Comparison of ENCODE assay signal across 8 cellular contexts in the genomic region with DNA sequence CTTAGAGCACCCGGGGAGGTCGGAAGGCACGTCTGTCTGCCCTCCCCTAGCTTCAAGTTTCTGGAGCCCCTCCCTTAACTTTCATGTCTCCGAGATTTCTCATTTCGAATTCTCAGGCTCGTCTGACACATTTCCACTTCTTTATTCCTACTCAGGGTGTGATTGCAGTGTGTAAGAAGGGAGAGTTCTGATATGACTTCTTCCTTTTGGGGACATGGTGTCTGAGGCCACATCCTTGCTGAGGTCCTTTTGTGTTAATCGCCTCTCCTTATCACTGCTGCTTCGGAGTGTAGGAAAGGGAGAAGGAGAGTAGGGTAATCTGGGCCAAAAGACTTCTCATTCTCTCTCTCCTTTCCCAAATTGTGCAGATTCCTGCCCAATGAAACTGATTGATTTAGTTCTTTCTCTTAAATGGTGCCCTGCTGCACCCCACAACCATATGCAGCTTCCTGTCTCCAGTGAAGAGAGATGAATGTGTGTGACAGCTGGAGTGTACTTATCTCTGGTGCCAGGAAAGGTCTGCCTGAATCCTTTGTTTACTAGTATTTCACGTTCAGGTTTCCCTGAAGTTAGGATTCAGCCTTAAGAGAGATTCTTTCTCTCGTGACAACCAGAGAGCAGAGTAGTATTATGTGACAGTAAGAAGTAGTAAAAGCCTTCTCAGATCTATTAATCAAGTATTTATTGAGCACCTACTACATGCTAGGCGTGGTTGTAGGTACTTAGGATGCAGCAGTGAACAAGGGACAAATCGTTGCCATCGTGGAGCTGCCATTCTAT. TPM values are rescaled to one million over a fixed set of nuclear protein-coding genes. Genes with fewer than 3 reads are reported as not detected.
DNase-seq lines count a peak whose midpoint lies in the region; ATAC-seq and TF ChIP-seq lines count a peak whose summit lies in the region.

No MANE protein-coding gene starts in this region.

- ATAC-seq in CD4-positive, alpha-beta T cell (ENCODE audit: poor library complexity) = no peak
- ATAC-seq in GM21717 (IDR thresholded peaks at IDR 0.05; ENCODE audit: unreplicated experiment) (peak; percentile 4), HG02623 (IDR thresholded peaks at IDR 0.05; ENCODE audit: unreplicated experiment) (no peak)

- POLR2A ChIA-PET in CD4-positive, alpha-beta T cell (lab: Charles Lee) = no interaction called here
- POLR2A ChIA-PET in RWPE1 (lab: Yijun Ruan, JAX; ENCODE audit: low non-redundant PET) = no interaction called here

- no peak for DNase-seq in CD4-positive, alpha-beta T cell
- DNase-seq in RWPE1 (ENCODE audit: low spot score) (no peak), epithelial cell of proximal tubule (ENCODE audit: low read depth) (no peak), progenitor cell of endocrine pancreas (ENCODE audit: low spot score, unreplicated experiment) (no peak), posterior vena cava (ENCODE audit: low spot score) (no peak), NCI-H146 (lab: John Stamatoyannopoulos, UW) (no peak)

- intact Hi-C loops in CD4-positive, alpha-beta T cell (cut with DNase I, micrococcal nuclease) = loop anchor here (5.0 kb wide), 3 partner anchors 50 to 190 kb away; partner anchors contain the start of genes HSD17B8 (in 1 of the 2), RXRB (in 1 of the 2) and SLC39A7 (in 1 of the 2)
- intact Hi-C loops in posterior vena cava (cut with DNase I) = no loop called here

- no peaks in the 10 kb centered on the region for H3K27me3 Mint-ChIP-seq in CD4-positive, alpha-beta T cell
- H3K27me3 Mint-ChIP-seq in progenitor cell of endocrine pancreas = no peaks in the 10 kb centered on the region

- H3K27me3 ChIP-seq in CD4-positive, alpha-beta T cell (ENCODE audit: control insufficient read depth, insufficient read depth, low read length) = no peaks in the 10 kb centered on the region

- peaks cover 23% of the 10 kb centered on the region for H3K4me1 Mint-ChIP-seq in CD4-positive, alpha-beta T cell (ENCODE audit: low read depth)
- peaks cover 27% of the 10 kb centered on the region for H3K4me1 Mint-ChIP-seq in progenitor cell of endocrine pancreas (ENCODE audit: low read depth)

- CTCF ChIA-PET in CD4-positive, alpha-beta T cell (lab: Charles Lee) = interaction anchor here (1.7 to 2.3 kb wide), 2 partner anchors 15 to 74 kb away, joined by 5 to 12 read pairs; no protein-coding TSS in a partner anchor
- CTCF ChIA-PET in RWPE1 (lab: Yijun Ruan, JAX) = interaction anchor here (0.6 kb wide), 2 partner anchors 8 to 14 kb away, joined by 3 to 4 read pairs; no protein-coding TSS in a partner anchor

- H3K4me3 Mint-ChIP-seq in CD4-positive, alpha-beta T cell = peak overlapping the region; percentile 87
- peak overlapping the region; percentile 90 for H3K4me3 Mint-ChIP-seq in progenitor cell of endocrine pancreas (ENCODE audit: low read depth)

- peak overlapping the region; percentile 91 for H3K27ac Mint-ChIP-seq in CD4-positive, alpha-beta T cell
- peak overlapping the region; percentile 95 for H3K27ac Mint-ChIP-seq in progenitor cell of endocrine pancreas

- H3K27ac ChIP-seq in CD4-positive, alpha-beta T cell (ENCODE audit: low read depth, low read length) = no peak overlapping the region
- H3K27ac ChIP-seq in RWPE1 = peak overlapping the region; percentile 93

- H3K9me3 ChIP-seq in CD4-positive, alpha-beta T cell (ENCODE audit: control insufficient read depth, low read length) = no peaks in the 10 kb centered on the region

- H3K36me3 Mint-ChIP-seq in CD4-positive, alpha-beta T cell (ENCODE audit: low read depth) = no peaks in the 10 kb centered on the region
- peaks cover 1% of the 10 kb centered on the region for H3K36me3 Mint-ChIP-seq in progenitor cell of endocrine pancreas (ENCODE audit: insufficient read depth)

- H3K4me3 ChIP-seq in epithelial cell of proximal tubule (ENCODE audit: low read depth, low read length) = peak overlapping the region; percentile 91

- no peaks in the 10 kb centered on the region for H3K9me3 Mint-ChIP-seq in CD4-positive, alpha-beta T cell
- H3K9me3 Mint-ChIP-seq in progenitor cell of endocrine pancreas (ENCODE audit: low read depth) = no peaks in the 10 kb centered on the region

- no peak for TF ChIP-seq CTCF in CD4-positive, alpha-beta T cell (IDR thresholded peaks at IDR 0.05)
- no peak for TF ChIP-seq CTCF in RWPE1 (conservative IDR thresholded peaks at IDR 0.05; ENCODE audit: low read depth)
- no peak for TF ChIP-seq CTCF in epithelial cell of proximal tubule (conservative IDR thresholded peaks at IDR 0.05; ENCODE audit: low read depth, low read length)
- TF ChIP-seq CTCF in progenitor cell of endocrine pancreas (IDR thresholded peaks at IDR 0.05; ENCODE audit: unreplicated experiment) = no peak

RNA-seq across cellular contexts. Expression of gene KIFC1, which starts 0.7 kb away (rescaled TPM):
- total RNA-seq in CD4-positive, alpha-beta T cell = 1 to 10 TPM; 1.2 to 1.6 TPM
- total RNA-seq in epithelial cell of proximal tubule (117 and 126 TPM in 2 replicates), progenitor cell of endocrine pancreas (45.5 and 46.6 TPM in 2 replicates), posterior vena cava (1 to 10 TPM in 1 of 2 donors, under 1 TPM in 1; 0.29 to 1.0 TPM)

RNA-seq across cellular contexts. Expression of gene PHF1, which starts 18.5 kb away (rescaled TPM):
- 100 to 1,000 TPM; 545 to 557 TPM for total RNA-seq in CD4-positive, alpha-beta T cell
- 20.7 and 25.4 TPM in 2 replicates for total RNA-seq in epithelial cell of proximal tubule
- total RNA-seq in progenitor cell of endocrine pancreas = 58.1 and 58.4 TPM in 2 replicates
- 10 to 100 TPM; 46.3 to 67.6 TPM for total RNA-seq in posterior vena cava

RNA-seq across cellular contexts. Expression of gene CUTA, which starts 25.5 kb away (rescaled TPM):
- 100 to 1,000 TPM; 176 to 185 TPM for total RNA-seq in CD4-positive, alpha-beta T cell
- total RNA-seq in epithelial cell of proximal tubule (206 and 273 TPM in 2 replicates), progenitor cell of endocrine pancreas (252 and 264 TPM in 2 replicates), posterior vena cava (100 to 1,000 TPM; 107 to 110 TPM)

RNA-seq across cellular contexts. Expression of gene SYNGAP1, which starts 27.5 kb away (rescaled TPM):
- total RNA-seq in CD4-positive, alpha-beta T cell = 10 to 100 TPM; 62.4 to 63.8 TPM
- total RNA-seq in epithelial cell of proximal tubule = 0.87 and 2.3 TPM in 2 replicates
- total RNA-seq in progenitor cell of endocrine pancreas = 59.9 and 60.3 TPM in 2 replicates
- 10 to 100 TPM; 15.4 to 19.3 TPM for total RNA-seq in posterior vena cava

Comparison
In these comparisons a context has a peak if more than half of its experiments do, and no peak if none do; other contexts are left out.
1. RNA of gene KIFC1, which starts 0.7 kb away (total RNA-seq): 117 to 126 TPM in epithelial cell of proximal tubule and 45.5 to 46.6 TPM in progenitor cell of endocrine pancreas; 1.2 to 1.6 TPM in CD4-positive, alpha-beta T cell and 0.29 to 1.0 TPM in posterior vena cava; every median in the first group is over 10 times any median in the second.
2. intact Hi-C loops: an anchor here in CD4-positive, alpha-beta T cell (5.0 kb wide); none called in posterior vena cava.